1 cellular context compared by ENCODE assay signal in genomic region chr17:4658478-4659305, GRCh38.
TF ChIP-seq lines count a peak whose summit lies in the region.

No MANE protein-coding gene starts in this region.

TF ChIP-seq in K562, 482 proteins besides CTCF, POLR2A, EP300 and RAD21 (continued from another document and continues in another):
- TF ChIP-seq ZNF398 (CRISPR knock-in tag; IDR thresholded peaks at IDR 0.05) (no peak), ZNF41 (CRISPR knock-in tag; conservative IDR thresholded peaks at IDR 0.05) (no peak), ARID3B (CRISPR knock-in tag; IDR thresholded peaks at IDR 0.05; ENCODE audit: borderline replicate concordance) (no peak), CEBPB (tag; IDR thresholded peaks at IDR 0.05) (peak; percentile 74), ZNF212 (CRISPR knock-in tag; IDR thresholded peaks at IDR 0.05) (no peak), YY1 (IDR thresholded peaks at IDR 0.05; ENCODE audit: borderline replicate concordance in 1 of 3, control insufficient read depth in 1 of 3, extremely low read depth in 1 of 3, insufficient read depth in 3 of 3, insufficient read length in 1 of 3, insufficient replicate concordance in 2 of 3, low read depth in 1 of 3, low read length in 2 of 3) (no peak), SREBF2 (CRISPR knock-in tag; IDR thresholded peaks at IDR 0.05) (no peak), TARDBP (IDR thresholded peaks at IDR 0.05) (no peak), MAFK (IDR thresholded peaks at IDR 0.05; ENCODE audit: low read length) (no peak), KDM1A (IDR thresholded peaks at IDR 0.05) (peak in 1 of 2 experiments; percentile 34; a peak in 1 of 4 replicates), HDAC3 (IDR thresholded peaks at IDR 0.05; ENCODE audit: borderline replicate concordance, partially characterized antibody) (peak; percentile 24), YBX1 (IDR thresholded peaks at IDR 0.05) (no peak), ZNF639 (CRISPR knock-in tag; conservative IDR thresholded peaks at IDR 0.05 in 1 of 2, IDR thresholded peaks at IDR 0.05 in 1 of 2) (peak in 1 of 2 experiments; percentile 39; a peak in 1 of 4 replicates), JUN (IDR thresholded peaks at IDR 0.05; ENCODE audit: borderline replicate concordance, low read depth, low read length) (peak; percentile 78; the same call in 1 of the 2 replicates), JUN (CRISPR knock-in tag; IDR thresholded peaks at IDR 0.05; ENCODE audit: borderline replicate concordance) (no peak), POLR3G (IDR thresholded peaks at IDR 0.05; ENCODE audit: extremely low read depth, insufficient read length, insufficient replicate concordance) (no peak), HMGN3 (IDR thresholded peaks at IDR 0.05; ENCODE audit: borderline replicate concordance, extremely low read depth, insufficient read length, low read depth, low read length) (no peak), AFF1 (IDR thresholded peaks at IDR 0.05; ENCODE audit: low read depth in 1 of 2, partially characterized antibody in 2 of 2) (no peak), SMC3 (conservative IDR thresholded peaks at IDR 0.05; ENCODE audit: insufficient read depth, low read depth, low read length) (no peak), ZNF316 (IDR thresholded peaks at IDR 0.05) (no peak), NFRKB (IDR thresholded peaks at IDR 0.05; ENCODE audit: low read depth) (no peak), CBX8 (IDR thresholded peaks at IDR 0.05; ENCODE audit: borderline replicate concordance, extremely low read depth, low read depth, low read length, poor library complexity, severe bottlenecking) (no peak), ILK (tag; IDR thresholded peaks at IDR 0.05; ENCODE audit: borderline replicate concordance, low read depth) (no peak), MTA2 (IDR thresholded peaks at IDR 0.05; ENCODE audit: low read depth) (0 out of 2 replicates have a peak, but pooled peaks have one; percentile 10), ZNF449 (CRISPR knock-in tag; IDR thresholded peaks at IDR 0.05) (no peak), NCOR1 (IDR thresholded peaks at IDR 0.05) (peak; percentile 43), ZNF584 (CRISPR knock-in tag; IDR thresholded peaks at IDR 0.05; ENCODE audit: low read depth) (no peak), E2F5 (CRISPR knock-in tag; IDR thresholded peaks at IDR 0.05) (no peak), BRD4 (IDR thresholded peaks at IDR 0.05) (no peak), GTF2B (IDR thresholded peaks at IDR 0.05; ENCODE audit: extremely low read depth, insufficient read length) (no peak), ARID2 (IDR thresholded peaks at IDR 0.05) (no peak), MCM5 (IDR thresholded peaks at IDR 0.05; ENCODE audit: low read depth) (no peak), ELK3 (CRISPR knock-in tag; IDR thresholded peaks at IDR 0.05) (no peak), GTF2E2 (tag; IDR thresholded peaks at IDR 0.05) (no peak), ZNF507 (tag; conservative IDR thresholded peaks at IDR 0.05) (no peak), MXD1 (CRISPR knock-in tag; IDR thresholded peaks at IDR 0.05; ENCODE audit: borderline replicate concordance, poor library complexity, severe bottlenecking) (no peak), LARP7 (IDR thresholded peaks at IDR 0.05) (no peak), PPARD (CRISPR knock-in tag; IDR thresholded peaks at IDR 0.05) (no peak), BRCA1 (IDR thresholded peaks at IDR 0.05) (no peak), BRCA1 (CRISPR knock-in tag; IDR thresholded peaks at IDR 0.05) (no peak), ZNF134 (CRISPR knock-in tag; conservative IDR thresholded peaks at IDR 0.05) (no peak), ZBTB7A (IDR thresholded peaks at IDR 0.05; ENCODE audit: borderline replicate concordance, control insufficient read depth, low read depth, low read length) (no peak), ZNF354B (CRISPR knock-in tag; IDR thresholded peaks at IDR 0.05) (no peak), MIER1 (IDR thresholded peaks at IDR 0.05; ENCODE audit: low read depth) (no peak), MTA3 (IDR thresholded peaks at IDR 0.05; ENCODE audit: borderline replicate concordance) (no peak), PTRF (tag; IDR thresholded peaks at IDR 0.05) (no peak), ATF3 (IDR thresholded peaks at IDR 0.05) (peak; percentile 62), ATF3 (CRISPR knock-in tag; conservative IDR thresholded peaks at IDR 0.05) (no peak), SNIP1 (IDR thresholded peaks at IDR 0.05; ENCODE audit: low read depth) (no peak), SFPQ (IDR thresholded peaks at IDR 0.05; ENCODE audit: low read depth, low read length) (no peak)
